Comparison of ENCODE assay signal across 9 cellular contexts in genomic region chr1:3907031-3907534, GRCh38. TPM values are rescaled to one million over a fixed set of nuclear protein-coding genes. Genes with fewer than 3 reads are reported as not detected.
DNase-seq lines count a peak whose midpoint lies in the region; TF ChIP-seq lines count a peak whose summit lies in the region.
"Had no signal": no experiment of that assay in that cellular context is flagged by ENCODE, and none has a peak within 500 bp of the region (broad histone marks: within the 10 kb centered on the region; RNA-seq: fewer than 3 reads in every experiment).

No MANE protein-coding gene starts in this region.

- peak; percentile 68 for DNase-seq in activated effector memory CD4-positive, alpha-beta T cell treated with anti-CD3 and anti-CD28 coated beads, Interleukin-2, amount 50 U/mL, for 16 hours
- DNase-seq in activated effector memory CD4-positive, alpha-beta T cell treated with Interleukin-2 at 50 U/mL for 16 hours = no peak
- peak; percentile 77 for DNase-seq in OCI-LY7 (ENCODE audit: low spot score)
- peak; percentile 43 to 47 for DNase-seq in erythroblast (lab: John Stamatoyannopoulos, UW)
- DNase-seq in stimulated activated CD8-positive, alpha-beta memory T cell treated with anti-CD3 and anti-CD28 coated beads, Interleukin-4, amount 100 ng/mL, for 48 hours = peak; percentile 64
- no peak for DNase-seq in stomach
- no peak for DNase-seq in SW 1271 (lab: John Stamatoyannopoulos, UW)
- DNase-seq in mucosa of gallbladder (ENCODE audit: low spot score) = no peak

- H3K4me1 ChIP-seq in OCI-LY7 (ENCODE audit: insufficient read depth, low read length, poor library complexity, severe bottlenecking) = peaks cover 89% of the 10 kb centered on the region
- H3K4me1 ChIP-seq in stomach = peaks cover 0 to 25% (median 12%) of the 10 kb centered on the region in 4 donors
- H3K4me1 ChIP-seq: parathyroid adenoma had no signal

- no peak for TF ChIP-seq EP300 in stomach (IDR thresholded peaks at IDR 0.05)

- CTCF ChIA-PET in OCI-LY7 (lab: Charles Lee; ENCODE audit: unreplicated experiment) = interaction anchor here (1.7 kb wide), 1 partner anchor 49 kb away, joined by 7 read pairs; the partner anchor contains the start of genes CEP104 and DFFB

- peaks cover 0 to 24% (median 11%) of the 10 kb centered on the region in 3 donors for H3K27me3 ChIP-seq in stomach

- H3K9me3 ChIP-seq in OCI-LY7 (ENCODE audit: low read length) (no peaks in the 10 kb centered on the region), stomach (no peaks in the 10 kb centered on the region)

- H4K20me1 ChIP-seq in OCI-LY7 (ENCODE audit: insufficient read depth, low read length) = no peaks in the 10 kb centered on the region

- H3K79me2 ChIP-seq in OCI-LY7 (ENCODE audit: insufficient read depth, low read depth, low read length) = peaks cover 60% of the 10 kb centered on the region
- H3K79me2 ChIP-seq: parathyroid adenoma had no signal

- intact Hi-C loops in OCI-LY7 (cut with micrococcal nuclease; ENCODE audit: unreplicated experiment) = loop anchor here (1.0 kb wide), 1 partner anchor 50 kb away; the partner anchor contains the start of genes CEP104 and DFFB
- intact Hi-C loops in stomach (cut with DNase I; ENCODE audit: low total_unique reads) = no loop called here

- no peak overlapping the region for H2AFZ ChIP-seq in OCI-LY7 (ENCODE audit: low read length)
- H2AFZ ChIP-seq: parathyroid adenoma had no signal

- H3K4me3 ChIP-seq in OCI-LY7 (ENCODE audit: low read depth, low read length, poor library complexity, severe bottlenecking) (peak overlapping the region; percentile 28), stomach (no peak overlapping the region)

- 70 to 77% (median 71%) methylated on average over 22 of the region's 22 CpGs for WGBS in stomach, 5 donors

- no peaks in the 10 kb centered on the region for H3K9me2 ChIP-seq in OCI-LY7 (ENCODE audit: insufficient read depth, low read length)

- peak overlapping the region; percentile 100 for H3K27ac ChIP-seq in OCI-LY7 (ENCODE audit: low read depth, low read length, poor library complexity, severe bottlenecking)
- no peak overlapping the region for H3K27ac ChIP-seq in stomach
- H3K27ac ChIP-seq: parathyroid adenoma had no signal

- BruUV-seq in OCI-LY7 (replicated peaks; lab: Mats Ljungman, UMichigan) = no TSS peak

- POLR2A ChIA-PET in OCI-LY7 (lab: Charles Lee) = interaction anchor here (1.0 to 1.6 kb wide), 2 partner anchors 137 to 403 kb away, joined by 3 to 6 read pairs; no protein-coding TSS in a partner anchor

- H3K36me3 ChIP-seq in OCI-LY7 (ENCODE audit: insufficient read depth, low read length) (no peaks in the 10 kb centered on the region), stomach (no peaks in the 10 kb centered on the region)

- TF ChIP-seq CTCF in OCI-LY7 (conservative IDR thresholded peaks at IDR 0.05; ENCODE audit: low read length) (peak; percentile 82), stomach (IDR thresholded peaks at IDR 0.05) (no peak)

- peak overlapping the region; percentile 88 for H3K4me2 ChIP-seq in OCI-LY7 (ENCODE audit: low read length)

- TF ChIP-seq POLR2A in erythroblast (IDR thresholded peaks at IDR 0.05; ENCODE audit: low read length) (no peak), stomach (IDR thresholded peaks at IDR 0.05) (no peak)

RNA-seq across cellular contexts. Expression of gene C1orf174, which starts 7.0 kb away (rescaled TPM):
- 43.4 and 59.5 TPM in 2 replicates for total RNA-seq in OCI-LY7 (2014; rRNA removed; shearing (Covaris generic))
- total RNA-seq in OCI-LY7 (2022) (39.0 and 42.0 TPM in 2 replicates), stomach (100 to 1,000 TPM in 1 of 5 donors, 10 to 100 TPM in 4; 17.3 to 124 (median 28.7) TPM), mucosa of gallbladder (26.4 TPM)
- 10 to 100 TPM; 13.1 to 18.6 (median 13.5) TPM for polyA plus RNA-seq in stomach

RNA-seq across cellular contexts. Expression of gene DFFB, which starts 49.8 kb away (rescaled TPM):
- total RNA-seq in OCI-LY7 (2014; rRNA removed; shearing (Covaris generic)) = 15.2 and 21.6 TPM in 2 replicates
- total RNA-seq in OCI-LY7 (2022) (16.0 and 17.9 TPM in 2 replicates), stomach (1 to 10 TPM; 1.2 to 9.3 (median 5.0) TPM), mucosa of gallbladder (9.8 TPM)
- polyA plus RNA-seq in stomach = 1 to 10 TPM; 3.7 to 5.2 (median 4.6) TPM

RNA-seq across cellular contexts. Expression of gene CEP104, which starts 50.1 kb away (rescaled TPM):
- total RNA-seq in OCI-LY7 (2014; rRNA removed; shearing (Covaris generic)) = 26.8 and 36.5 TPM in 2 replicates
- 71.0 and 71.7 TPM in 2 replicates for total RNA-seq in OCI-LY7 (2022)
- 100 to 1,000 TPM in 1 of 5 donors, 10 to 100 TPM in 4; 26.6 to 128 (median 35.5) TPM for total RNA-seq in stomach
- 10 to 100 TPM in 1 of 3 donors, 1 to 10 TPM in 2; 7.0 to 11.7 (median 9.6) TPM for polyA plus RNA-seq in stomach
- 64.1 TPM for total RNA-seq in mucosa of gallbladder

Comparison
In these comparisons a context has a peak if more than half of its experiments do, and no peak if none do; other contexts are left out.
1. DNase-seq: peak in activated effector memory CD4-positive, alpha-beta T cell treated with anti-CD3 and anti-CD28 coated beads, Interleukin-2, amount 50 U/mL, for 16 hours (single experiment), OCI-LY7 (single experiment), erythroblast (2 of 2) and stimulated activated CD8-positive, alpha-beta memory T cell treated with anti-CD3 and anti-CD28 coated beads, Interleukin-4, amount 100 ng/mL, for 48 hours (single experiment); none in activated effector memory CD4-positive, alpha-beta T cell treated with Interleukin-2 at 50 U/mL for 16 hours (single experiment), stomach (single experiment), SW 1271 (0 of 2) and mucosa of gallbladder (single experiment).